32 cellular contexts compared by ENCODE assay signal in genomic region chr5:5957737-5958136, GRCh38.
"Had no signal": no experiment of that assay in that cellular context is flagged by ENCODE, and none has a peak within 500 bp of the region (broad histone marks: within the 10 kb centered on the region; RNA-seq: fewer than 3 reads in every experiment).

No MANE protein-coding gene starts in this region.

- ATAC-seq: activated naive CD4-positive, alpha-beta T cell treated with anti-CD3 and anti-CD28 coated beads, Interleukin-2, amount 50 U/mL, for 72 hours; activated naive CD8-positive, alpha-beta T cell treated with anti-CD3 and anti-CD28 coated beads, Interleukin-2, amount 50 U/mL, for 24 hours; activated T-cell treated with anti-CD3 and anti-CD28 coated beads, Interleukin-2, amount 50 U/mL, for 4 hours; activated T-cell treated with anti-CD3 and anti-CD28 coated beads, Interleukin-2, amount 50 U/mL, for 72 hours; activated T-helper 17 cell treated with anti-CD3 and anti-CD28 coated beads, Interleukin-2, amount 50 U/mL, for 72 hours; body of pancreas had no signal

- H3K27me3 ChIP-seq: adrenal gland, ascending aorta, body of pancreas, brain microvascular endothelial cell, breast epithelium, cardiac muscle cell had no signal

- FAIRE-seq: astrocyte had no signal

- H3K4me3 ChIP-seq: adrenal gland, ascending aorta, body of pancreas, breast epithelium, cardiac muscle cell had no signal

- H3K4me1 ChIP-seq: adrenal gland, ascending aorta, body of pancreas, breast epithelium had no signal

- DNase-seq: activated effector memory CD4-positive, alpha-beta T cell treated with anti-CD3 and anti-CD28 coated beads, Interleukin-2, amount 50 U/mL, for 16 hours; activated effector memory CD4-positive, alpha-beta T cell treated with Interleukin-2 at 50 U/mL for 16 hours; activated gamma-delta T cell; activated gamma-delta T cell treated with Interleukin-2 at 50 U/mL for 16 hours; activated naive CD4-positive, alpha-beta T cell; activated naive CD4-positive, alpha-beta T cell treated with anti-CD3 and anti-CD28 coated beads for 36 hours; activated naive CD4-positive, alpha-beta T cell treated with anti-CD3 and anti-CD28 coated beads, Interleukin-2, amount 10 ng/mL, durations not matched to agents 7 days and 5 days; activated naive CD4-positive, alpha-beta T cell treated with anti-CD3 and anti-CD28 coated beads, Interleukin-2, amount 50 U/mL, for 16 hours; activated naive CD4-positive, alpha-beta T cell treated with Interleukin-2 at 50 U/mL for 16 hours; activated naive CD8-positive, alpha-beta T cell treated with anti-CD3 and anti-CD28 coated beads for 36 hours; activated naive CD8-positive, alpha-beta T cell treated with anti-CD3 and anti-CD28 coated beads, Interleukin-2, amount 10 ng/mL, durations not matched to agents 7 days and 5 days; activated naive CD8-positive, alpha-beta T cell treated with anti-CD3 and anti-CD28 coated beads, Interleukin-2, amount 50 U/mL, for 24 hours; activated T-cell treated with anti-CD3 and anti-CD28 coated beads, Interleukin-2, amount 50 U/mL, for 1 hour; activated T-cell treated with anti-CD3 and anti-CD28 coated beads, Interleukin-2, amount 50 U/mL, for 24 hours; activated T-cell treated with anti-CD3 and anti-CD28 coated beads, Interleukin-2, amount 50 U/mL, for 4 hours; activated T-cell treated with anti-CD3 and anti-CD28 coated beads, Interleukin-2, amount 50 U/mL, for 48 hours; activated T-cell treated with anti-CD3 and anti-CD28 coated beads, Interleukin-2, amount 50 U/mL, for 72 hours; adrenal gland; amniotic stem cell; amygdala; anterior cingulate cortex; aorta; body of pancreas; brain microvascular endothelial cell; central memory CD4-positive, alpha-beta T cell; cerebellar nuclear complex had no signal

- H3K9me3 ChIP-seq: adrenal gland, ascending aorta, body of pancreas, breast epithelium had no signal

- H3K36me3 ChIP-seq: adrenal gland, ascending aorta, brain microvascular endothelial cell, breast epithelium, cardiac muscle cell had no signal

- H3K27ac ChIP-seq: adrenal gland, ascending aorta, body of pancreas, brain microvascular endothelial cell, breast epithelium, cardiac muscle cell had no signal
